In genomic region chr4:173301518-173302201, GRCh38 we compare ENCODE assay signal across 8 cellular contexts. TPM values are rescaled to one million over a fixed set of nuclear protein-coding genes. Genes with fewer than 3 reads are reported as not detected.
DNase-seq lines count a peak whose midpoint lies in the region; FAIRE-seq and TF ChIP-seq lines count a peak whose summit lies in the region.

No MANE protein-coding gene starts in this region.

- H3K36me3 Mint-ChIP-seq in activated CD4-positive, alpha-beta T cell treated with anti-CD3 and anti-CD28 coated beads, Interleukin-2, amount 10 ng/mL, durations not matched to agents 7 days and 5 days (ENCODE audit: low read depth) = peaks cover 4% of the 10 kb centered on the region

- H3K9me3 ChIP-seq in prostate gland = no peaks in the 10 kb centered on the region

- peak; percentile 88 for FAIRE-seq in RCC 7860 (lab: Jason Lieb, UNC)

- DNase-seq in activated CD4-positive, alpha-beta T cell treated with anti-CD3 and anti-CD28 coated beads, Interleukin-2, amount 10 ng/mL, durations not matched to agents 7 days and 5 days = peak; percentile 52
- DNase-seq in activated CD4-positive, alpha-beta T cell treated with anti-CD3 and anti-CD28 coated beads, Interleukin-2, amount 50 U/mL, for 1 hour = no peak
- peak; percentile 29 for DNase-seq in HFF-Myc (ENCODE audit: extremely low read depth, low read depth)
- DNase-seq in RCC 7860 (ENCODE audit: low spot score) = peak; percentile 67
- DNase-seq in fibroblast of gingiva (ENCODE audit: low read depth) = peak; percentile 18
- no peak for DNase-seq in prostate gland (ENCODE audit: low spot score)
- DNase-seq in GF-D8 (lab: John Stamatoyannopoulos, UW) = no peak
- DNase-seq in stimulated activated CD4-positive, alpha-beta T cell treated with anti-CD3 and anti-CD28 coated beads, Interleukin-12 subunit alpha, Interleukin-12 subunit beta, amount 100 ng/mL, for 4 hours = no peak

- H3K27me3 ChIP-seq in prostate gland (replicated peaks; ENCODE audit: insufficient read depth) = no peaks in the 10 kb centered on the region

- no peaks in the 10 kb centered on the region for H3K27me3 Mint-ChIP-seq in activated CD4-positive, alpha-beta T cell treated with anti-CD3 and anti-CD28 coated beads, Interleukin-2, amount 10 ng/mL, durations not matched to agents 7 days and 5 days

- no peak overlapping the region for H3K27ac Mint-ChIP-seq in activated CD4-positive, alpha-beta T cell treated with anti-CD3 and anti-CD28 coated beads, Interleukin-2, amount 10 ng/mL, durations not matched to agents 7 days and 5 days

- no peaks in the 10 kb centered on the region for H3K4me1 ChIP-seq in prostate gland (replicated peaks)

- POLR2A ChIA-PET in activated CD4-positive, alpha-beta T cell treated with anti-CD3 and anti-CD28 coated beads, Interleukin-2, amount 10 ng/mL, durations not matched to agents 7 days and 5 days (lab: Charles Lee) = no interaction called here

- no peaks in the 10 kb centered on the region for H3K9me3 Mint-ChIP-seq in activated CD4-positive, alpha-beta T cell treated with anti-CD3 and anti-CD28 coated beads, Interleukin-2, amount 10 ng/mL, durations not matched to agents 7 days and 5 days

- CTCF ChIA-PET in activated CD4-positive, alpha-beta T cell treated with anti-CD3 and anti-CD28 coated beads, Interleukin-2, amount 10 ng/mL, durations not matched to agents 7 days and 5 days (lab: Charles Lee) = interaction anchor here (0.6 to 2.6 kb wide), 19 partner anchors 8 to 1131 kb away, joined by 3 to 15 read pairs (median 5); partner anchors contain the start of gene SAP30

- no peak overlapping the region for H3K4me3 Mint-ChIP-seq in activated CD4-positive, alpha-beta T cell treated with anti-CD3 and anti-CD28 coated beads, Interleukin-2, amount 10 ng/mL, durations not matched to agents 7 days and 5 days

- TF ChIP-seq POLR2A in prostate gland (IDR thresholded peaks at IDR 0.05) = no peak

- no peaks in the 10 kb centered on the region for H3K36me3 ChIP-seq in prostate gland

- H3K4me1 Mint-ChIP-seq in activated CD4-positive, alpha-beta T cell treated with anti-CD3 and anti-CD28 coated beads, Interleukin-2, amount 10 ng/mL, durations not matched to agents 7 days and 5 days = peaks cover 4% of the 10 kb centered on the region

- no peak overlapping the region for H3K27ac ChIP-seq in prostate gland

- TF ChIP-seq CTCF in HFF-Myc (IDR thresholded peaks at IDR 0.05; ENCODE audit: low read depth, low read length, missing control alignments) = peak; percentile 59
- TF ChIP-seq CTCF in prostate gland (IDR thresholded peaks at IDR 0.05) = peak; percentile 52 to 64 (median 56)

- intact Hi-C loops in prostate gland (cut with DNase I) = loop anchor here (5.0 kb wide), 1 partner anchor 289 kb away; no protein-coding TSS in a partner anchor

- H3K4me3 ChIP-seq in HFF-Myc (replicated peaks; ENCODE audit: low read depth, low read length) (no peak overlapping the region), prostate gland (no peak overlapping the region)

- 34% methylated on average over 5 of the region's 5 CpGs for WGBS in prostate gland

RNA-seq across cellular contexts. Expression of gene HMGB2, which starts 32.5 kb away (rescaled TPM):
- total RNA-seq in activated CD4-positive, alpha-beta T cell treated with anti-CD3 and anti-CD28 coated beads, Interleukin-2, amount 10 ng/mL, durations not matched to agents 7 days and 5 days = 1,000 to 10,000 TPM in 1 of 2 experiments, 100 to 1,000 TPM in 1; 975 to 1,039 TPM
- total RNA-seq in prostate gland = 10 to 100 TPM; 32.2 to 38.0 TPM

Comparison
In these comparisons a context has a peak if more than half of its experiments do, and no peak if none do; other contexts are left out.
1. DNase-seq: peak in activated CD4-positive, alpha-beta T cell treated with anti-CD3 and anti-CD28 coated beads, Interleukin-2, amount 10 ng/mL, durations not matched to agents 7 days and 5 days (single experiment), HFF-Myc (single experiment), RCC 7860 (single experiment) and fibroblast of gingiva (single experiment); none in activated CD4-positive, alpha-beta T cell treated with anti-CD3 and anti-CD28 coated beads, Interleukin-2, amount 50 U/mL, for 1 hour (single experiment), prostate gland (single experiment), GF-D8 (single experiment) and stimulated activated CD4-positive, alpha-beta T cell treated with anti-CD3 and anti-CD28 coated beads, Interleukin-12 subunit alpha, Interleukin-12 subunit beta, amount 100 ng/mL, for 4 hours (single experiment).
2. RNA of gene HMGB2, which starts 32.5 kb away (total RNA-seq): 975 to 1,039 TPM in activated CD4-positive, alpha-beta T cell treated with anti-CD3 and anti-CD28 coated beads, Interleukin-2, amount 10 ng/mL, durations not matched to agents 7 days and 5 days; 32.2 to 38.0 TPM in prostate gland; every median in the first group is over 10 times any median in the second.